ENCODE assay signal across 29 cellular contexts in the genomic region with DNA sequence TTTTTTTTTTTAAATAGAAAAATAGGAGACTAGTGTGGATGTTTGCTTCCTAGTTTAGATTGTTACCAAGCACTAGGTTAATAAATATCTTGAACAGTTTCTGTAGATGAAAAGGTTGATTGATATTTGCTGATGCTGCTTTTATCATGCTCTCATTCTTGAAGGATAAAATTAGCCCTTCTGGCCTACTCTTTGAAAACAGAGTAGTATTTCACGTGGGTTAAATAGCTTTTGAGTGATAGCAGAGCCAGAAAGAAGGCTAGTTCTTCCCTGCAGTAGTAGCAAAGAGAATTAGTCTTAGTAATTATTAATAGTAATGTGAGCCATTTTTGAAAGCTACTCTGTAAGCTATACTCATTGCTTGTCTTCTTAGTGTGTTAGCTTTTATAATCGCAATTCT.
"Had no signal": no experiment of that assay in that cellular context is flagged by ENCODE, and none has a peak within 500 bp of the region (broad histone marks: within the 10 kb centered on the region; RNA-seq: fewer than 3 reads in every experiment).

No MANE protein-coding gene starts in this region.

- H3K4me3 ChIP-seq: adrenal gland, body of pancreas, lower lobe of right lung, sigmoid colon, suprapubic skin, tibial artery had no signal

- H3K36me3 ChIP-seq: adrenal gland, lower lobe of right lung, sigmoid colon, suprapubic skin, tibial artery had no signal

- DNase-seq: activated CD4-positive, alpha-beta memory T cell treated with anti-CD3 and anti-CD28 coated beads for 36 hours; activated CD4-positive, alpha-beta T cell treated with anti-CD3 and anti-CD28 coated beads, Interleukin-2, amount 10 ng/mL, durations not matched to agents 24 days and 14 days; activated CD4-positive, CD25-positive, alpha-beta regulatory T cell treated with anti-CD3 and anti-CD28 coated beads, Interleukin-2, amount 50 U/mL, for 72 hours; activated CD8-positive, alpha-beta memory T cell treated with anti-CD3 and anti-CD28 coated beads, Interleukin-2, amount 50 U/mL, for 4 hours; activated effector memory CD4-positive, alpha-beta T cell treated with anti-CD3 and anti-CD28 coated beads, Interleukin-2, amount 50 U/mL, for 16 hours; activated naive CD4-positive, alpha-beta T cell treated with anti-CD3 and anti-CD28 coated beads for 36 hours; activated naive CD8-positive, alpha-beta T cell treated with anti-CD3 and anti-CD28 coated beads for 36 hours; activated T-cell treated with anti-CD3 and anti-CD28 coated beads, Interleukin-2, amount 50 U/mL, for 1 hour; adrenal gland; aorta; body of pancreas; cortex of kidney; effector memory CD8-positive, alpha-beta T cell; head of caudate nucleus; hypothalamus; immature natural killer cell; kidney; lower lobe of right lung; mesenchymal stem cell; natural killer cell; retina; sigmoid colon; stimulated activated CD4-positive, alpha-beta T cell treated with anti-CD3 and anti-CD28 coated beads, Interleukin-15, amount 100 ng/mL, for 24 hours; stimulated activated naive CD4-positive, alpha-beta T cell; T-helper 9 cell; tibial artery; WERI-Rb-1 had no signal

- H3K27me3 ChIP-seq: adrenal gland, body of pancreas, sigmoid colon, suprapubic skin, tibial artery had no signal

- ATAC-seq: body of pancreas; effector memory CD8-positive, alpha-beta T cell; left lobe of liver; lower lobe of right lung; natural killer cell had no signal

- H3K27ac ChIP-seq: adrenal gland, lower lobe of right lung, suprapubic skin, tibial artery, WERI-Rb-1 had no signal

- H3K9me3 ChIP-seq: adrenal gland, body of pancreas, lower lobe of right lung, sigmoid colon, suprapubic skin, tibial artery had no signal
